Comparison of ENCODE assay signal across 8 cellular contexts in the genomic region with DNA sequence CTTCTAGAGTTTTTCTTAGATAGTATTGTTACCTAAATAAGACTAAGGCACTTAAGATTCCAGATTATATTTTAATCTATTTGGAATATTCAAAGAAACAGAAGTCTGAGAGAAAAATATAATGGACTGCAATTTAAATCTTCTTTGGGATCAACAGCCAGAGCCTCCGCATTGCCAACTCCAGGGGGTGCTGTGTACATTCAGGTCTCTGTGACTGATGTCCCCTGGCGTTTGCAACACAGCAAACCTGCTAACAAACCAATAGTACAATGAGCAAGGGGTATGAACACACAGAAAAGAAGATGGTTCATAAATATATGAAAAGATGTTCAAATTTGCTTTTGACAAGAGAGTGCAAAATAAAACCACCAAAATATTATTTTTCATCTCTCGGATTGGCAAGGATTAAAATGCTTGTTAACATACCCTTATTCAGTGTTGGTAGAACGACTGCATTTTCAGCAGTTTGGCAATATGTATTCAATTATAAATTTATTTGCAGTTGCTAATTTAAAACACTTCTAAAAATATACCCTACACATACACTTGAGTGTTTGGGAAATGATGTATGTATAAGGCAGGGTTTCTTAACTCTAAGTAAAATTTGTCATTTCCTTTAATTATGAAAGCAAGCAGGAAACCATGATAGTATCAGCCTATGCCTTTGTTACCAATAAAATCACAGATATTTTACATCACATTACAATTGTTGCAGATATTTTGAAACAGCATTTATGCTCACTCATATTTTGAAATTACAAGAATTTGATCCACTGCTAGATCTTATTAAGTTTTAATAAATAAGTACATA. TPM values are rescaled to one million over a fixed set of nuclear protein-coding genes. Genes with fewer than 3 reads are reported as not detected.
DNase-seq lines count a peak whose midpoint lies in the region; ATAC-seq, FAIRE-seq and TF ChIP-seq lines count a peak whose summit lies in the region.

No MANE protein-coding gene starts in this region.

- peak; percentile 92 for TF ChIP-seq CTCF in D721Med (IDR thresholded peaks at IDR 0.05; ENCODE audit: insufficient read depth, missing control alignments)

- H3K4me3 ChIP-seq in skeletal muscle satellite cell (ENCODE audit: low read length), result no peak overlapping the region

- FAIRE-seq in D721Med (lab: Jason Lieb, UNC), result no peak

- DNase-seq in D721Med (ENCODE audit: insufficient read length, low spot score), result no peak
- peak; percentile 8 for DNase-seq in NCI-H748 treated with DMSO at 0.1 percent for 48 hours (lab: John Stamatoyannopoulos, UW)
- peak; percentile 80 for DNase-seq in amniotic epithelial cell (ENCODE audit: low read depth)
- peak; percentile 48 for DNase-seq in hepatic stellate cell (ENCODE audit: low spot score)
- no peak for DNase-seq in central memory CD4-positive, alpha-beta T cell

- peak overlapping the region; percentile 40 for H3K9ac ChIP-seq in skeletal muscle satellite cell (ENCODE audit: low read depth, low read length)

- no peaks in the 10 kb centered on the region for H3K9me3 ChIP-seq in skeletal muscle satellite cell (replicated peaks; ENCODE audit: low read length)

- no peaks in the 10 kb centered on the region for H3K27me3 ChIP-seq in skeletal muscle satellite cell (ENCODE audit: control insufficient read depth, insufficient read depth, low read length)

- H3K36me3 ChIP-seq in skeletal muscle satellite cell (ENCODE audit: insufficient read depth, low read length), result no peaks in the 10 kb centered on the region

- peaks cover 41% of the 10 kb centered on the region for H3K4me1 ChIP-seq in skeletal muscle satellite cell (ENCODE audit: control insufficient read depth, insufficient read depth, low read length)

- no peak overlapping the region for H3K4me2 ChIP-seq in skeletal muscle satellite cell (ENCODE audit: low read length)

- ATAC-seq in GM19438 (IDR thresholded peaks at IDR 0.05; ENCODE audit: low read depth, unreplicated experiment), result peak; percentile 84
- peak; percentile 86 for ATAC-seq in HG03520 (IDR thresholded peaks at IDR 0.05; ENCODE audit: unreplicated experiment)

RNA-seq across cellular contexts. Expression of a gene that starts 16.1 kb away (rescaled TPM):
- total RNA-seq in skeletal muscle satellite cell (2012; rRNA removed), result 279 and 440 TPM in 2 replicates

Comparison
In these comparisons a context has a peak if more than half of its experiments do, and no peak if none do; other contexts are left out.
1. DNase-seq: peak in NCI-H748 treated with DMSO at 0.1 percent for 48 hours (single experiment), amniotic epithelial cell (single experiment) and hepatic stellate cell (single experiment); none in D721Med (single experiment) and central memory CD4-positive, alpha-beta T cell (single experiment).